ENCODE assay signal across 19 cellular contexts in the genomic region with DNA sequence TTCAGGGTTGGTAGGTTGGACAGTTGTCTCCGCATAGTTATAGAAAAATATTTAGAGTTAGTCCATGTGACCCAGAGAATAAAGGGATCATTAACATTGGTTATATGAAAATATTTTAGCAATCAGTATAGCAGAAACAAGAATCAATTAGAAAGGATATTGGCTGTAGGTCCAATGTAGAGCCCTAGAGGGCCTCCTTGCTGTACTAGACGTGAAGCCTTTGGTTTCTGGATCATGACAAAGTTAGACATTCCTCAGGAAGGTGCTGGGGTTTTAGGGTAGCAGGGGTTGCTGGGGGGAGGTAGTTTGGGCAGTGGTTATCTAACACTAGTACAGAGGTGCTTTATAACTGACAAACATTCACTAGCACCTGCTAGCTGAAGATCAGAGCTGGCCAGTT. TPM values are rescaled to one million over a fixed set of nuclear protein-coding genes. Genes with fewer than 3 reads are reported as not detected.
DNase-seq lines count a peak whose midpoint lies in the region; ATAC-seq and TF ChIP-seq lines count a peak whose summit lies in the region.
"Had no signal": no experiment of that assay in that cellular context is flagged by ENCODE, and none has a peak within 500 bp of the region (broad histone marks: within the 10 kb centered on the region; RNA-seq: fewer than 3 reads in every experiment).

No MANE protein-coding gene starts in this region.

- H3K23ac ChIP-seq in IMR-90 (ENCODE audit: low read depth, low read length) (no peak overlapping the region), mesendoderm (ENCODE audit: low read length) (no peak overlapping the region)

- BruUV-seq in IMR-90 (replicated peaks; lab: Mats Ljungman, UMichigan) = no TSS peak

- H3K9me1 ChIP-seq in IMR-90 (ENCODE audit: insufficient read depth, low read length) = no peaks in the 10 kb centered on the region

- no peak overlapping the region for H2AK5ac ChIP-seq in IMR-90 (ENCODE audit: low read depth, low read length)
- no peak overlapping the region for H2AK5ac ChIP-seq in mesendoderm (ENCODE audit: low read length)

- POLR2A ChIA-PET in IMR-90 (lab: Charles Lee; ENCODE audit: unreplicated experiment) = no interaction called here

- H4K8ac ChIP-seq in IMR-90 (ENCODE audit: low read depth in 2 of 2, low read length in 2 of 2) = no peak overlapping the region
- H4K8ac ChIP-seq in mesendoderm (ENCODE audit: low read depth, low read length) = no peak overlapping the region

- CTCF ChIA-PET in IMR-90 (lab: Yijun Ruan, JAX) = interaction anchor here (1.4 kb wide), 1 partner anchor 12 kb away, joined by 4 read pairs; no protein-coding TSS in a partner anchor

- intact Hi-C loops in IMR-90 (cut with micrococcal nuclease) = loop anchor here (1.0 kb wide), 1 partner anchor 358 kb away; no protein-coding TSS in a partner anchor

- H3K56ac ChIP-seq in IMR-90 (ENCODE audit: extremely low read depth, insufficient read depth, low read length) = no peak overlapping the region
- no peak overlapping the region for H3K56ac ChIP-seq in mesendoderm (ENCODE audit: low read length)

- dilution Hi-C loops in IMR-90 (cut with HindIII; ENCODE audit: low sequenced_read_pairs, unreplicated experiment) = no loop called here

- in situ Hi-C loops in IMR-90 (cut with MboI; ENCODE audit: low sequenced_read_pairs) = loop anchor here (10.0 kb wide), 2 partner anchors 333 to 593 kb away; no protein-coding TSS in a partner anchor
- in situ Hi-C loops in brain microvascular endothelial cell (cut with HindIII; ENCODE audit: low pct_ligation_motif_present, low sequenced_read_pairs) = no loop called here

- no peaks in the 10 kb centered on the region for H3K9me3 ChIP-seq in DND-41 (ENCODE audit: insufficient read depth, low read length, severe bottlenecking)
- H3K9me3 ChIP-seq in IMR-90 (ENCODE audit: control insufficient read depth, insufficient read depth, low read length) = no peaks in the 10 kb centered on the region
- H3K9me3 ChIP-seq: BLaER1 treated with 17β-estradiol and CSF1 and Interleukin-3, amounts not matched to agents 10 nM and 100 nM; breast epithelium had no signal

- H2BK15ac ChIP-seq in IMR-90 (ENCODE audit: low read depth, low read length) = no peak overlapping the region
- H2BK15ac ChIP-seq in mesendoderm (replicated peaks; ENCODE audit: low read depth) = no peak overlapping the region

- TF ChIP-seq RAD21 in IMR-90 (IDR thresholded peaks at IDR 0.05; ENCODE audit: low read length) = peak; percentile 45; the same call in 1 of the 2 replicates

- no peak overlapping the region for H2BK120ac ChIP-seq in IMR-90 (ENCODE audit: low read depth, low read length)
- H2BK120ac ChIP-seq in mesendoderm (ENCODE audit: low read depth, low read length) = no peak overlapping the region

- no peak overlapping the region for H3K9ac ChIP-seq in DND-41 (ENCODE audit: low read depth, low read length)
- no peak overlapping the region for H3K9ac ChIP-seq in IMR-90 (ENCODE audit: low read depth, low read length)
- no peak overlapping the region for H3K9ac ChIP-seq in mesendoderm (ENCODE audit: low read length)
- H3K9ac ChIP-seq: BLaER1 treated with 17β-estradiol and CSF1 and Interleukin-3, amounts not matched to agents 10 nM and 100 nM had no signal

- H3K27ac Mint-ChIP-seq in activated naive CD4-positive, alpha-beta T cell treated with anti-CD3 and anti-CD28 coated beads, Interleukin-2, amount 50 U/mL, for 72 hours = no peak overlapping the region
- H3K27ac Mint-ChIP-seq: activated naive CD4-positive, alpha-beta T cell treated with anti-CD3 and anti-CD28 coated beads, Interleukin-2, amount 10 ng/mL, durations not matched to agents 7 days and 5 days; IgD-negative memory B cell had no signal

- H3K4me3 ChIP-seq in DND-41 (ENCODE audit: low read depth in 1 of 2, low read length in 2 of 2) (no peak overlapping the region), IMR-90 (ENCODE audit: insufficient read depth, low read depth, low read length) (no peak overlapping the region), brain microvascular endothelial cell (ENCODE audit: low read depth, low read length) (no peak overlapping the region), mesendoderm (ENCODE audit: low read length) (no peak overlapping the region), coronary artery (no peak overlapping the region)
- H3K4me3 ChIP-seq: BLaER1 treated with 17β-estradiol and CSF1 and Interleukin-3, amounts not matched to agents 10 nM and 100 nM; breast epithelium had no signal

- H4K20me1 ChIP-seq in DND-41 (ENCODE audit: insufficient read depth, low read length) (no peaks in the 10 kb centered on the region), IMR-90 (ENCODE audit: insufficient read depth, low read length) (no peaks in the 10 kb centered on the region)
- H4K20me1 ChIP-seq: BLaER1 treated with 17β-estradiol and CSF1 and Interleukin-3, amounts not matched to agents 10 nM and 100 nM had no signal

- 80% methylated on average over 1 of the region's 2 CpGs; no CpG with 5 or more reads in 1 of the 2 experiments for WGBS in IMR-90 (ENCODE audit: extremely low coverage in 2 of 2, insufficient read length in 1 of 2), 2 experiments
- no CpG with 5 or more reads among the region's 2 CpGs for WGBS in mesendoderm (ENCODE audit: extremely low coverage, insufficient coverage, low lambda C conversion rate)

- no peak overlapping the region for H4K91ac ChIP-seq in IMR-90 (ENCODE audit: insufficient read depth, low read depth, low read length)

- no peak overlapping the region for H2BK5ac ChIP-seq in IMR-90 (ENCODE audit: low read depth, low read length, poor library complexity, severe bottlenecking)
- no peak overlapping the region for H2BK5ac ChIP-seq in mesendoderm (ENCODE audit: low read length)

- ATAC-seq in DND-41 (ENCODE audit: insufficient read depth, low read depth) (no peak; the same call in 2 of the 3 replicates), IMR-90 (ENCODE audit: low read depth) (no peak)
- ATAC-seq in activated naive CD4-positive, alpha-beta T cell treated with anti-CD3 and anti-CD28 coated beads, Interleukin-2, amount 50 U/mL, for 72 hours = no peak

- H3K18ac ChIP-seq in IMR-90 (ENCODE audit: low read depth, low read length) (no peak overlapping the region), mesendoderm (ENCODE audit: low read length) (no peak overlapping the region)

- no peak overlapping the region for H3K4ac ChIP-seq in IMR-90 (ENCODE audit: low read depth, low read length)
- H3K4ac ChIP-seq in mesendoderm (ENCODE audit: low read depth, low read length) = no peak overlapping the region

- no peaks in the 10 kb centered on the region for H3K79me1 ChIP-seq in IMR-90 (ENCODE audit: low read depth in 1 of 2, low read length in 2 of 2)
- H3K79me1 ChIP-seq in mesendoderm (ENCODE audit: low read length) = no peaks in the 10 kb centered on the region

- H3K36me3 ChIP-seq in DND-41 (ENCODE audit: insufficient read depth, low read length) (no peaks in the 10 kb centered on the region), IMR-90 (ENCODE audit: control insufficient read depth, insufficient read depth, low read length) (no peaks in the 10 kb centered on the region), brain microvascular endothelial cell (replicated peaks) (no peaks in the 10 kb centered on the region), mesendoderm (ENCODE audit: control insufficient read depth, insufficient read depth, low read length) (no peaks in the 10 kb centered on the region)
- H3K36me3 ChIP-seq: BLaER1 treated with 17β-estradiol and CSF1 and Interleukin-3, amounts not matched to agents 10 nM and 100 nM; breast epithelium had no signal

- peak; percentile 40 for TF ChIP-seq CTCF in DND-41 (IDR thresholded peaks at IDR 0.05; ENCODE audit: borderline replicate concordance, extremely low read depth, low read length, poor library complexity, severe bottlenecking)
- TF ChIP-seq CTCF in IMR-90 (conservative IDR thresholded peaks at IDR 0.05; ENCODE audit: low read depth, low read length) = peak; percentile 36
- TF ChIP-seq CTCF in brain microvascular endothelial cell (IDR thresholded peaks at IDR 0.05; ENCODE audit: low read depth, low read length, missing control alignments) = peak; percentile 38
- TF ChIP-seq CTCF in coronary artery (IDR thresholded peaks at IDR 0.05) = no peak

- no peak overlapping the region for H4K5ac ChIP-seq in IMR-90 (ENCODE audit: low read depth, low read length)
- no peak overlapping the region for H4K5ac ChIP-seq in mesendoderm (ENCODE audit: low read length)

- H3K9me3 Mint-ChIP-seq in activated naive CD4-positive, alpha-beta T cell treated with anti-CD3 and anti-CD28 coated beads, Interleukin-2, amount 50 U/mL, for 72 hours = no peaks in the 10 kb centered on the region
- H3K9me3 Mint-ChIP-seq: activated naive CD4-positive, alpha-beta T cell treated with anti-CD3 and anti-CD28 coated beads, Interleukin-2, amount 10 ng/mL, durations not matched to agents 7 days and 5 days had no signal

- no peaks in the 10 kb centered on the region for H3K36me3 Mint-ChIP-seq in activated naive CD4-positive, alpha-beta T cell treated with anti-CD3 and anti-CD28 coated beads, Interleukin-2, amount 50 U/mL, for 72 hours
- H3K36me3 Mint-ChIP-seq: activated naive CD4-positive, alpha-beta T cell treated with anti-CD3 and anti-CD28 coated beads, Interleukin-2, amount 10 ng/mL, durations not matched to agents 7 days and 5 days; IgD-negative memory B cell had no signal

- H3K27me3 ChIP-seq in DND-41 (ENCODE audit: insufficient read depth, low read length, poor library complexity) (no peaks in the 10 kb centered on the region), IMR-90 (ENCODE audit: control insufficient read depth, insufficient read depth, low read length) (no peaks in the 10 kb centered on the region), brain microvascular endothelial cell (replicated peaks) (no peaks in the 10 kb centered on the region), mesendoderm (ENCODE audit: insufficient read depth, low read length, poor library complexity) (no peaks in the 10 kb centered on the region)
- H3K27me3 ChIP-seq: BLaER1 treated with 17β-estradiol and CSF1 and Interleukin-3, amounts not matched to agents 10 nM and 100 nM; breast epithelium had no signal

- no peak overlapping the region for H3K14ac ChIP-seq in IMR-90 (replicated peaks; ENCODE audit: low read depth, low read length)

- H3K4me2 ChIP-seq in DND-41 (ENCODE audit: insufficient read depth, low read length) (no peak overlapping the region), IMR-90 (ENCODE audit: low read depth, low read length) (no peak overlapping the region), mesendoderm (ENCODE audit: low read length) (no peak overlapping the region)
- H3K4me2 ChIP-seq: BLaER1 treated with 17β-estradiol and CSF1 and Interleukin-3, amounts not matched to agents 10 nM and 100 nM had no signal

- H3K27ac ChIP-seq in DND-41 (ENCODE audit: low read length) (no peak overlapping the region), IMR-90 (ENCODE audit: insufficient read depth, low read length) (no peak overlapping the region), brain microvascular endothelial cell (no peak overlapping the region), mesendoderm (ENCODE audit: low read depth, low read length) (no peak overlapping the region), coronary artery (no peak overlapping the region)
- H3K27ac ChIP-seq: BLaER1 treated with 17β-estradiol and CSF1 and Interleukin-3, amounts not matched to agents 10 nM and 100 nM; breast epithelium had no signal

- no peak for TF ChIP-seq POLR2A in IMR-90 (IDR thresholded peaks at IDR 0.05; ENCODE audit: low read depth, low read length)

- H2AK9ac ChIP-seq in IMR-90 (replicated peaks; ENCODE audit: low read depth, low read length, poor library complexity) = no peak overlapping the region

- H2AFZ ChIP-seq in DND-41 (ENCODE audit: low read depth, low read length) (no peak overlapping the region), IMR-90 (replicated peaks; ENCODE audit: low read length, poor library complexity) (no peak overlapping the region)

- H3K4me1 ChIP-seq in DND-41 (ENCODE audit: insufficient read depth, low read length) (peaks cover 3% of the 10 kb centered on the region; the same call in 1 of the 2 replicates), IMR-90 (ENCODE audit: control insufficient read depth, insufficient read depth, low read length) (no peaks in the 10 kb centered on the region), mesendoderm (ENCODE audit: control insufficient read depth, low read depth, low read length) (no peaks in the 10 kb centered on the region)
- H3K4me1 ChIP-seq: BLaER1 treated with 17β-estradiol and CSF1 and Interleukin-3, amounts not matched to agents 10 nM and 100 nM; breast epithelium had no signal

- H2BK20ac ChIP-seq in IMR-90 (ENCODE audit: low read depth, low read length) = no peak overlapping the region

- DNase-seq in DND-41 (no peak), IMR-90 (no peak), brain microvascular endothelial cell (no peak), mesendoderm (peak; percentile 36), coronary artery (ENCODE audit: low spot score) (no peak), RPMI8226 (no peak), NCI-H69 (lab: John Stamatoyannopoulos, UW) (no peak)
- no peak for DNase-seq in activated naive CD4-positive, alpha-beta T cell treated with anti-CD3 and anti-CD28 coated beads, Interleukin-2, amount 50 U/mL, for 72 hours (ENCODE audit: low spot score in 2 of 2)
- DNase-seq: activated CD8-positive, alpha-beta memory T cell treated with anti-CD3 and anti-CD28 coated beads, Interleukin-2, amount 50 U/mL, for 48 hours; activated naive CD4-positive, alpha-beta T cell treated with anti-CD3 and anti-CD28 coated beads, Interleukin-2, amount 10 ng/mL, durations not matched to agents 7 days and 5 days; NCI-H1436 treated with DMSO at 0.1 percent for 48 hours; NCI-H510A; retina had no signal

- H3K79me2 ChIP-seq in DND-41 (ENCODE audit: insufficient read depth, low read length) (no peaks in the 10 kb centered on the region), mesendoderm (ENCODE audit: control insufficient read depth, insufficient read depth, low read length) (no peaks in the 10 kb centered on the region)

RNA-seq across cellular contexts. Expression of a gene that starts 31.6 kb away (rescaled TPM):
- under 0.01 TPM in 1 of 2 replicates, not detected in the other for total RNA-seq in IMR-90 (2012; rRNA removed)
- not detected in 2 replicates for polyA plus RNA-seq in IMR-90 (2012; rRNA removed)
- 0.01 and 0.04 TPM in 2 replicates for polyA plus RNA-seq in IMR-90 (2012; cell fraction: cytosol; rRNA removed)
- 0.05 TPM in 1 of 2 replicates, not detected in the other for polyA plus RNA-seq in IMR-90 (2012; cell fraction: nucleus; rRNA removed; ENCODE audit: low replicate concordance)
- polyA plus RNA-seq in mesendoderm (2013, experiment 1 of 2) = not detected
- polyA plus RNA-seq in mesendoderm (2013, experiment 2 of 2) = not detected
- not detected for total RNA-seq in activated naive CD4-positive, alpha-beta T cell treated with anti-CD3 and anti-CD28 coated beads, Interleukin-2, amount 50 U/mL, for 72 hours
- total RNA-seq: glomerular endothelial cell; myocyte; T-helper 1 cell treated with Interleukin-12 subunit alpha and Interleukin-12 subunit beta and Interleukin-4 antibody, amounts not matched to agents 30 ng/mL and 1 ng/mL, for 36 hours had no signal
- polyA plus RNA-seq: IgD-negative memory B cell had no signal
